6 cellular contexts compared by ENCODE assay signal in the genomic region with DNA sequence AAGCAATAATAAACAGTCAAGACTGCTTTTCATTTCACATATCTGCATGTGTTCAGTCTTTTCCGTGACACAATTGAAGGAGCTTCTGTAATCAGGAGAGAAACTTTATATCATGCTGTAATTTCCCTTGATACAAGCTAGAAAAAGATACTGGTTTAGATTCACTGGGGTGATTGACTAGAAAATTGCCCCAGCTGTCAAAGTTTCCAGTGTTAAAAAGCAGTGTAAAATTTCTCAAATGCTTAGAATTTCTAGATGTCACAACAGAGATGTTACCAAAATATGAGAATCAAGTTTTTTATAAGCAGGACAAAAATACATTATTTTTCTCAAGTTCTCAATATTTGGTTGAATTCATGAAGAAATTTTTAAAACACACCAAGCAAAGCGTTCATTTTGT.
"Had no signal": no experiment of that assay in that cellular context is flagged by ENCODE, and none has a peak within 500 bp of the region (broad histone marks: within the 10 kb centered on the region; RNA-seq: fewer than 3 reads in every experiment).

No MANE protein-coding gene starts in this region.

- DNase-seq: IMR-90, KBM-7, KG1 had no signal

- H3K27ac ChIP-seq: HL-60 had no signal

- H3K4me3 ChIP-seq: K562 had no signal

- ATAC-seq: HepG2, K562 had no signal
